Comparison of ENCODE assay signal across 21 cellular contexts in the genomic region with DNA sequence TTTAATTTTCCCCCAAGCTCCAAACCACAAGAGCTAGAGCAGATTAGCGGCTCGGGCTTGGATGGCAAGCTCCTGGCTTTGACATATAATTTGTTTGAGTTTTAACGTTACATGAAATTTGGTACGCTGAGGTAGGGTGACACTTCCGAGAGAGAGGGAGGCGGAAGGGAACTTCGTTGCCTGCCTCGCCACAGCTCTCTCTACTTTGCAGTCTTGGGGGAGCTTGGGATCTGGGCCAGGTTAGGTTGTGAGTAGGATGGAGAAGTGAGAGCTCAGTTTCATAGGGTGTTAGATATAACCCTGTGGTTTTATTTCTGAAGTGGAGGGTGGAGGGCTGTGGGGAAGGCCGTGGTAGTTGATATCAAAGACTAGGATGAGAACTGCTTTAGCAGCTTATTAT. TPM values are rescaled to one million over a fixed set of nuclear protein-coding genes. Genes with fewer than 3 reads are reported as not detected.
A peak's percentile ranks its signal among the peaks of the same experiment; 100 is the strongest.
DNase-seq lines count a peak whose midpoint lies in the region; TF ChIP-seq lines count a peak whose summit lies in the region.
"Had no signal": no experiment of that assay in that cellular context is flagged by ENCODE, and none has a peak within 500 bp of the region (broad histone marks: within the 10 kb centered on the region; RNA-seq: fewer than 3 reads in every experiment).

No MANE protein-coding gene starts in this region.

- H3K36me3 ChIP-seq in sigmoid colon, result no peaks in the 10 kb centered on the region
- no peaks in the 10 kb centered on the region for H3K36me3 ChIP-seq in right atrium auricular region
- H3K36me3 ChIP-seq: BLaER1 had no signal

- H3K4me1 Mint-ChIP-seq in chondrocyte (ENCODE audit: low read depth), result peaks cover 58% of the 10 kb centered on the region
- H3K4me1 Mint-ChIP-seq: CD14-positive monocyte; CD4-positive, alpha-beta memory T cell had no signal

- H3K9me3 ChIP-seq in sigmoid colon, result no peaks in the 10 kb centered on the region
- H3K9me3 ChIP-seq in right atrium auricular region, result no peaks in the 10 kb centered on the region
- H3K9me3 ChIP-seq: BLaER1 had no signal

- H3K4me3 Mint-ChIP-seq in chondrocyte (ENCODE audit: unreplicated experiment), result no peak overlapping the region
- H3K4me3 Mint-ChIP-seq: CD4-positive, alpha-beta memory T cell; HFFc6 had no signal

- H3K27me3 Mint-ChIP-seq in chondrocyte (ENCODE audit: low read depth), result no peaks in the 10 kb centered on the region

- TF ChIP-seq CTCF in chondrocyte (IDR thresholded peaks at IDR 0.05), result no peak
- TF ChIP-seq CTCF in sigmoid colon (IDR thresholded peaks at IDR 0.05), result no peak
- TF ChIP-seq CTCF in right atrium auricular region (IDR thresholded peaks at IDR 0.05), result no peak

- H3K27ac Mint-ChIP-seq in chondrocyte (ENCODE audit: unreplicated experiment), result peak overlapping the region; percentile 50
- H3K27ac Mint-ChIP-seq: CD14-positive monocyte; CD4-positive, alpha-beta memory T cell; HFFc6 had no signal

- TF ChIP-seq POLR2A in sigmoid colon (IDR thresholded peaks at IDR 0.05), result no peak

- peak; percentile 63 for DNase-seq in MV-4-11 (lab: John Stamatoyannopoulos, UW)
- DNase-seq in chondrocyte (ENCODE audit: low spot score), result no peak
- DNase-seq in inferior parietal cortex (ENCODE audit: extremely low spot score), result peak; percentile 42
- DNase-seq in sigmoid colon, result no peak
- no peak for DNase-seq in activated CD4-positive, CD25-positive, alpha-beta regulatory T cell treated with anti-CD3 and anti-CD28 coated beads, Interleukin-2, amount 50 U/mL, for 72 hours
- DNase-seq in right atrium auricular region (ENCODE audit: low spot score), result no peak
- DNase-seq in stimulated activated CD4-positive, alpha-beta T cell treated with anti-CD3 and anti-CD28 coated beads, Interleukin-1b, Interleukin-23, amount 100 ng/mL, for 48 hours, result no peak
- DNase-seq in stimulated activated CD4-positive, alpha-beta T cell treated with anti-CD3 and anti-CD28 coated beads, Interleukin-15, amount 100 ng/mL, for 24 hours, result no peak
- DNase-seq: 8988T; CD4-positive, alpha-beta memory T cell; DMS153; DMS79 treated with DMSO at 0.1 percent for 48 hours; GF-D8; GOT3; H7; HFFc6 had no signal

- H3K27ac ChIP-seq in sigmoid colon (peak overlapping the region; percentile 15 to 87 (median 80)), right atrium auricular region (no peak overlapping the region)
- H3K27ac ChIP-seq: BLaER1 had no signal

- 95% methylated on average over 9 of the region's 9 CpGs for WGBS in sigmoid colon, 2 donors

- TF ChIP-seq EP300 in sigmoid colon (IDR thresholded peaks at IDR 0.05), result no peak

- H3K27me3 ChIP-seq in sigmoid colon (no peaks in the 10 kb centered on the region), right atrium auricular region (no peaks in the 10 kb centered on the region)
- H3K27me3 ChIP-seq: BLaER1 had no signal

- H3K9me3 Mint-ChIP-seq in chondrocyte (ENCODE audit: low read depth), result no peaks in the 10 kb centered on the region
- H3K9me3 Mint-ChIP-seq: HFFc6 had no signal

- no peak overlapping the region for H3K4me3 ChIP-seq in sigmoid colon
- H3K4me3 ChIP-seq in right atrium auricular region, result no peak overlapping the region
- H3K4me3 ChIP-seq: BLaER1 had no signal

- H3K4me1 ChIP-seq in sigmoid colon, result peaks cover 0 to 55% (median 48%) of the 10 kb centered on the region in 4 donors
- H3K4me1 ChIP-seq in right atrium auricular region, result peaks cover 0 to 13% of the 10 kb centered on the region in 2 donors
- H3K4me1 ChIP-seq: BLaER1 had no signal

- intact Hi-C loops in sigmoid colon (cut with DNase I), result no loop called here

- H3K36me3 Mint-ChIP-seq in chondrocyte (ENCODE audit: low read depth), result no peaks in the 10 kb centered on the region
- H3K36me3 Mint-ChIP-seq: CD14-positive monocyte; CD4-positive, alpha-beta memory T cell had no signal

RNA-seq across cellular contexts. Expression of a gene that starts 39.7 kb away (rescaled TPM):
- total RNA-seq in chondrocyte, result not detected in 3 replicates
- total RNA-seq in sigmoid colon, result not detected
- polyA plus RNA-seq in sigmoid colon, result not detected
- not detected for total RNA-seq in right atrium auricular region
- total RNA-seq: A673; CD4-positive, alpha-beta memory T cell; H7; HepG2; HFFc6 had no signal
- polyA plus RNA-seq: AG04450; CD14-positive monocyte; CD4-positive, alpha-beta memory T cell; HepG2 had no signal

Comparison
In these comparisons a context has a peak if more than half of its experiments do, and no peak if none do; other contexts are left out.
1. DNase-seq: peak in MV-4-11 (single experiment) and inferior parietal cortex (single experiment); none in chondrocyte (single experiment), sigmoid colon (single experiment), activated CD4-positive, CD25-positive, alpha-beta regulatory T cell treated with anti-CD3 and anti-CD28 coated beads, Interleukin-2, amount 50 U/mL, for 72 hours (single experiment), right atrium auricular region (single experiment), stimulated activated CD4-positive, alpha-beta T cell treated with anti-CD3 and anti-CD28 coated beads, Interleukin-1b, Interleukin-23, amount 100 ng/mL, for 48 hours (single experiment) and stimulated activated CD4-positive, alpha-beta T cell treated with anti-CD3 and anti-CD28 coated beads, Interleukin-15, amount 100 ng/mL, for 24 hours (single experiment).
2. H3K27ac ChIP-seq: peak in sigmoid colon (4 of 4); none in right atrium auricular region (0 of 2).